ENCODE assay signal across 23 cellular contexts in genomic region chr12:62908667-62909066, GRCh38. TPM values are rescaled to one million over a fixed set of nuclear protein-coding genes. Genes with fewer than 3 reads are reported as not detected.
"Had no signal": no experiment of that assay in that cellular context is flagged by ENCODE, and none has a peak within 500 bp of the region (broad histone marks: within the 10 kb centered on the region; RNA-seq: fewer than 3 reads in every experiment).

No MANE protein-coding gene starts in this region.

- H3K9me3 Mint-ChIP-seq: IgD-negative memory B cell had no signal

- H3K27ac Mint-ChIP-seq: IgD-negative memory B cell had no signal

- H3K27me3 ChIP-seq: Peyer's patch, SJCRH30 had no signal

- DNase-seq: KBM-7, MV-4-11, NCI-H1048, NCI-H1105, NCI-H1417, NCI-H1436 treated with DMSO at 0.1 percent for 48 hours, NCI-H1694, NCI-H1930, NCI-H2081, NCI-H2107, NCI-H226, NCI-H446, NCI-H510A, NCI-H524 treated with DMSO at 0.1 percent for 48 hours, NCI-H69, NCI-H774, OCI-M1, PC-9, Peyer's patch, SHP77 treated with DMSO at 0.1 percent for 48 hours had no signal

- H3K4me2 ChIP-seq: PC-9 had no signal

- H3K4me3 Mint-ChIP-seq: IgD-negative memory B cell had no signal

- H3K4me1 ChIP-seq: Peyer's patch had no signal

- H3K36me3 Mint-ChIP-seq: IgD-negative memory B cell had no signal

- H3K27ac ChIP-seq: HL-60, PC-9, Peyer's patch had no signal

- H3K4me1 Mint-ChIP-seq: IgD-negative memory B cell had no signal

- H3K27me3 Mint-ChIP-seq: IgD-negative memory B cell had no signal

- H3K4me3 ChIP-seq: PC-9, Peyer's patch, SJCRH30 had no signal

- H3K36me3 ChIP-seq: Peyer's patch, SJCRH30 had no signal

RNA-seq across cellular contexts. Expression of gene PPM1H, which starts 26.3 kb away (rescaled TPM):
- polyA plus RNA-seq: IgD-negative memory B cell had no signal
